Comparison of ENCODE assay signal across 11 cellular contexts in genomic region chr19:23698711-23699520, GRCh38. TPM values are rescaled to one million over a fixed set of nuclear protein-coding genes. Genes with fewer than 3 reads are reported as not detected.
A peak's percentile ranks its signal among the peaks of the same experiment; 100 is the strongest.
DNase-seq lines count a peak whose midpoint lies in the region; ATAC-seq and TF ChIP-seq lines count a peak whose summit lies in the region.
"Had no signal": no experiment of that assay in that cellular context is flagged by ENCODE, and none has a peak within 500 bp of the region (broad histone marks: within the 10 kb centered on the region; RNA-seq: fewer than 3 reads in every experiment).

No MANE protein-coding gene starts in this region.

- no peaks in the 10 kb centered on the region for H3K36me3 Mint-ChIP-seq in WTC11
- peaks cover 0 to 10% (median 7%) of the 10 kb centered on the region in 5 donors for H3K36me3 Mint-ChIP-seq in naive thymus-derived CD4-positive, alpha-beta T cell

- CTCF ChIA-PET in WTC11 (lab: Charles Lee) = no interaction called here
- CTCF ChIA-PET in naive thymus-derived CD4-positive, alpha-beta T cell (lab: Charles Lee) = interaction anchor here (1.1 kb wide), 1 partner anchor 12 kb away, joined by 4 read pairs; the partner anchor contains the start of gene ZNF675

- H3K9me3 Mint-ChIP-seq in WTC11 = peaks cover 5% of the 10 kb centered on the region; the same call in 1 of the 2 replicates
- H3K9me3 Mint-ChIP-seq in naive thymus-derived CD4-positive, alpha-beta T cell = peaks cover 0 to 37% (median 7%) of the 10 kb centered on the region in 11 donors

- TF ChIP-seq CTCF in WTC11 (IDR thresholded peaks at IDR 0.05) (no peak), GM13976 (IDR thresholded peaks at IDR 0.05; ENCODE audit: borderline replicate concordance, control extremely low read depth, extremely low read depth, insufficient read depth, missing control alignments) (no peak)

- H3K27me3 ChIP-seq in naive thymus-derived CD4-positive, alpha-beta T cell (ENCODE audit: control insufficient read depth in 2 of 2, insufficient read depth in 2 of 2, low read length in 2 of 2) = no peaks in the 10 kb centered on the region

- intact Hi-C loops in naive thymus-derived CD4-positive, alpha-beta T cell (cut with micrococcal nuclease) = no loop called here

- H3K9me3 ChIP-seq in naive thymus-derived CD4-positive, alpha-beta T cell (ENCODE audit: control insufficient read depth in 2 of 3, low read length in 3 of 3) = no peaks in the 10 kb centered on the region

- peak; percentile 89 for DNase-seq in DMS79 treated with DMSO at 0.1 percent for 48 hours (lab: John Stamatoyannopoulos, UW)
- peak; percentile 3 for DNase-seq in LHCN-M2 (ENCODE audit: low read depth)
- peak; percentile 25 for DNase-seq in WTC11 (ENCODE audit: low spot score)
- peak in 3 of 9 donors; percentile 11 to 15 (median 15) for DNase-seq in naive thymus-derived CD4-positive, alpha-beta T cell
- no peak for DNase-seq in activated CD8-positive, alpha-beta memory T cell treated with anti-CD3 and anti-CD28 coated beads, Interleukin-2, amount 50 U/mL, for 48 hours
- DNase-seq in GM13976 (ENCODE audit: low spot score) = no peak
- DNase-seq in iPS-NIHi7 (ENCODE audit: extremely low spot score) = no peak
- DNase-seq: DMS153, foreskin melanocyte, NCI-H1417 treated with DMSO at 0.1 percent for 48 hours had no signal

- peak; percentile 94 for ATAC-seq in WTC11
- ATAC-seq in naive thymus-derived CD4-positive, alpha-beta T cell = no peak
- ATAC-seq in HG02884 (IDR thresholded peaks at IDR 0.05; ENCODE audit: unreplicated experiment) = no peak

- H3K27ac ChIP-seq in naive thymus-derived CD4-positive, alpha-beta T cell (ENCODE audit: low read depth, low read length) = no peak overlapping the region

- H3K27ac Mint-ChIP-seq in WTC11 = peak overlapping the region; percentile 52
- peak overlapping the region in 7 of 9 donors; percentile 31 to 92 (median 66) for H3K27ac Mint-ChIP-seq in naive thymus-derived CD4-positive, alpha-beta T cell

- H3K27me3 Mint-ChIP-seq in WTC11 (ENCODE audit: low read depth) = peaks cover 3% of the 10 kb centered on the region; the same call in 1 of the 2 replicates
- H3K27me3 Mint-ChIP-seq in naive thymus-derived CD4-positive, alpha-beta T cell = peaks cover 0 to 13% (median 0%) of the 10 kb centered on the region in 5 donors

- H3K36me3 ChIP-seq in naive thymus-derived CD4-positive, alpha-beta T cell (ENCODE audit: control insufficient read depth in 2 of 3, insufficient read depth in 3 of 3, low read length in 3 of 3) = no peaks in the 10 kb centered on the region

- POLR2A ChIA-PET in WTC11 (lab: Charles Lee) = interaction anchor here (1.2 kb wide), 1 partner anchor 12 kb away, joined by 4 read pairs; the partner anchor contains the start of gene ZNF675
- POLR2A ChIA-PET in naive thymus-derived CD4-positive, alpha-beta T cell (lab: Charles Lee) = interaction anchor here (0.7 to 1.0 kb wide), 2 partner anchors 8 to 303 kb away, joined by 3 read pairs; partner anchors contain the start of gene ZNF91

- H3K4me3 Mint-ChIP-seq in WTC11 = no peak overlapping the region
- H3K4me3 Mint-ChIP-seq in naive thymus-derived CD4-positive, alpha-beta T cell = peak overlapping the region in 7 of 10 donors; percentile 17 to 68 (median 48)

- no peak overlapping the region for H3K4me3 ChIP-seq in naive thymus-derived CD4-positive, alpha-beta T cell (ENCODE audit: low read length)

- H3K4me1 Mint-ChIP-seq in WTC11 = peaks cover 28% of the 10 kb centered on the region
- peaks cover 0 to 1% (median 0%) of the 10 kb centered on the region in 7 donors for H3K4me1 Mint-ChIP-seq in naive thymus-derived CD4-positive, alpha-beta T cell

- in situ Hi-C loops in GM13976 (cut with MboI; ENCODE audit: low sequenced_read_pairs, unreplicated experiment) = no loop called here

- H3K4me1 ChIP-seq in naive thymus-derived CD4-positive, alpha-beta T cell (ENCODE audit: control insufficient read depth in 2 of 2, insufficient read depth in 2 of 2, low read length in 2 of 2) = no peaks in the 10 kb centered on the region

TF ChIP-seq in WTC11, 78 proteins besides CTCF, POLR2A, EP300 and RAD21 (continues in another document):
- no peak for TF ChIP-seq ZNF396 (CRISPR knock-in tag; IDR thresholded peaks at IDR 0.05; ENCODE audit: borderline replicate concordance)
- TF ChIP-seq NFYB (CRISPR knock-in tag; conservative IDR thresholded peaks at IDR 0.05; ENCODE audit: low read depth) = no peak
- no peak for TF ChIP-seq NR2C2 (CRISPR knock-in tag; IDR thresholded peaks at IDR 0.05)
- TF ChIP-seq, protein P1, sequence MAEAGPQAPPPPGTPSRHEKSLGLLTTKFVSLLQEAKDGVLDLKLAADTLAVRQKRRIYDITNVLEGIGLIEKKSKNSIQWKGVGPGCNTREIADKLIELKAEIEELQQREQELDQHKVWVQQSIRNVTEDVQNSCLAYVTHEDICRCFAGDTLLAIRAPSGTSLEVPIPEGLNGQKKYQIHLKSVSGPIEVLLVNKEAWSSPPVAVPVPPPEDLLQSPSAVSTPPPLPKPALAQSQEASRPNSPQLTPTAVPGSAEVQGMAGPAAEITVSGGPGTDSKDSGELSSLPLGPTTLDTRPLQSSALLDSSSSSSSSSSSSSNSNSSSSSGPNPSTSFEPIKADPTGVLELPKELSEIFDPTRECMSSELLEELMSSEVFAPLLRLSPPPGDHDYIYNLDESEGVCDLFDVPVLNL (CRISPR knock-in tag; IDR thresholded peaks at IDR 0.05; ENCODE audit: borderline replicate concordance, low read depth) = no peak
- TF ChIP-seq CREB1 (CRISPR knock-in tag; IDR thresholded peaks at IDR 0.05) = no peak
- TF ChIP-seq OVOL2 (CRISPR knock-in tag; IDR thresholded peaks at IDR 0.05; ENCODE audit: borderline replicate concordance) = no peak
- TF ChIP-seq ZNF263 (CRISPR knock-in tag; IDR thresholded peaks at IDR 0.05; ENCODE audit: low read depth) = no peak
- TF ChIP-seq ATF1 (CRISPR knock-in tag; IDR thresholded peaks at IDR 0.05) = no peak
- TF ChIP-seq, protein P2, sequence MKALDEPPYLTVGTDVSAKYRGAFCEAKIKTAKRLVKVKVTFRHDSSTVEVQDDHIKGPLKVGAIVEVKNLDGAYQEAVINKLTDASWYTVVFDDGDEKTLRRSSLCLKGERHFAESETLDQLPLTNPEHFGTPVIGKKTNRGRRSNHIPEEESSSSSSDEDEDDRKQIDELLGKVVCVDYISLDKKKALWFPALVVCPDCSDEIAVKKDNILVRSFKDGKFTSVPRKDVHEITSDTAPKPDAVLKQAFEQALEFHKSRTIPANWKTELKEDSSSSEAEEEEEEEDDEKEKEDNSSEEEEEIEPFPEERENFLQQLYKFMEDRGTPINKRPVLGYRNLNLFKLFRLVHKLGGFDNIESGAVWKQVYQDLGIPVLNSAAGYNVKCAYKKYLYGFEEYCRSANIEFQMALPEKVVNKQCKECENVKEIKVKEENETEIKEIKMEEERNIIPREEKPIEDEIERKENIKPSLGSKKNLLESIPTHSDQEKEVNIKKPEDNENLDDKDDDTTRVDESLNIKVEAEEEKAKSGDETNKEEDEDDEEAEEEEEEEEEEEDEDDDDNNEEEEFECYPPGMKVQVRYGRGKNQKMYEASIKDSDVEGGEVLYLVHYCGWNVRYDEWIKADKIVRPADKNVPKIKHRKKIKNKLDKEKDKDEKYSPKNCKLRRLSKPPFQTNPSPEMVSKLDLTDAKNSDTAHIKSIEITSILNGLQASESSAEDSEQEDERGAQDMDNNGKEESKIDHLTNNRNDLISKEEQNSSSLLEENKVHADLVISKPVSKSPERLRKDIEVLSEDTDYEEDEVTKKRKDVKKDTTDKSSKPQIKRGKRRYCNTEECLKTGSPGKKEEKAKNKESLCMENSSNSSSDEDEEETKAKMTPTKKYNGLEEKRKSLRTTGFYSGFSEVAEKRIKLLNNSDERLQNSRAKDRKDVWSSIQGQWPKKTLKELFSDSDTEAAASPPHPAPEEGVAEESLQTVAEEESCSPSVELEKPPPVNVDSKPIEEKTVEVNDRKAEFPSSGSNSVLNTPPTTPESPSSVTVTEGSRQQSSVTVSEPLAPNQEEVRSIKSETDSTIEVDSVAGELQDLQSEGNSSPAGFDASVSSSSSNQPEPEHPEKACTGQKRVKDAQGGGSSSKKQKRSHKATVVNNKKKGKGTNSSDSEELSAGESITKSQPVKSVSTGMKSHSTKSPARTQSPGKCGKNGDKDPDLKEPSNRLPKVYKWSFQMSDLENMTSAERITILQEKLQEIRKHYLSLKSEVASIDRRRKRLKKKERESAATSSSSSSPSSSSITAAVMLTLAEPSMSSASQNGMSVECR (CRISPR knock-in tag; IDR thresholded peaks at IDR 0.05; ENCODE audit: borderline replicate concordance) = no peak
- no peak for TF ChIP-seq USF2 (CRISPR knock-in tag; IDR thresholded peaks at IDR 0.05)
- no peak for TF ChIP-seq SP1 (CRISPR knock-in tag; conservative IDR thresholded peaks at IDR 0.05)
- no peak for TF ChIP-seq ATF3 (CRISPR knock-in tag; conservative IDR thresholded peaks at IDR 0.05)
- no peak for TF ChIP-seq IRF2 (CRISPR knock-in tag; IDR thresholded peaks at IDR 0.05; ENCODE audit: borderline replicate concordance, low read depth)
- TF ChIP-seq, protein P3, sequence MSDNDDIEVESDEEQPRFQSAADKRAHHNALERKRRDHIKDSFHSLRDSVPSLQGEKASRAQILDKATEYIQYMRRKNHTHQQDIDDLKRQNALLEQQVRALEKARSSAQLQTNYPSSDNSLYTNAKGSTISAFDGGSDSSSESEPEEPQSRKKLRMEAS (CRISPR knock-in tag; IDR thresholded peaks at IDR 0.05) = no peak

RNA-seq across cellular contexts. Expression of gene ZNF675, which starts 11.9 kb away (rescaled TPM):
- total RNA-seq in LHCN-M2 (2014; rRNA removed) = 13.1 and 16.3 TPM in 2 replicates
- polyA plus RNA-seq in LHCN-M2 (2012) = 3.8 TPM
- 28.9 to 34.3 TPM (median 29.7 TPM) in 3 replicates for total RNA-seq in WTC11 (2021)
- total RNA-seq in naive thymus-derived CD4-positive, alpha-beta T cell = 10 to 100 TPM; 17.5 to 39.6 (median 24.0) TPM
- 10 to 100 TPM; 21.4 to 29.4 TPM for polyA plus RNA-seq in naive thymus-derived CD4-positive, alpha-beta T cell

RNA-seq across cellular contexts. Expression of gene ZNF681, which starts 59.8 kb away (rescaled TPM):
- total RNA-seq in LHCN-M2 (2014; rRNA removed) (2.4 and 4.5 TPM in 2 replicates), WTC11 (2021) (12.9 to 16.9 TPM (median 14.5 TPM) in 3 replicates)
- 0.53 TPM for polyA plus RNA-seq in LHCN-M2 (2012)
- 10 to 100 TPM in 1 of 5 experiments, 1 to 10 TPM in 4; 1.8 to 12.9 (median 4.4) TPM for total RNA-seq in naive thymus-derived CD4-positive, alpha-beta T cell
- polyA plus RNA-seq in naive thymus-derived CD4-positive, alpha-beta T cell = 1 to 10 TPM; 2.6 to 5.7 TPM

Comparison
In these comparisons a context has a peak if more than half of its experiments do, and no peak if none do; other contexts are left out.
1. DNase-seq: peak in DMS79 treated with DMSO at 0.1 percent for 48 hours (single experiment), LHCN-M2 (single experiment) and WTC11 (single experiment); none in activated CD8-positive, alpha-beta memory T cell treated with anti-CD3 and anti-CD28 coated beads, Interleukin-2, amount 50 U/mL, for 48 hours (single experiment), GM13976 (single experiment) and iPS-NIHi7 (single experiment).